ENCODE assay signal across 8 cellular contexts in genomic region chr16:10876799-10877341, GRCh38. TPM values are rescaled to one million over a fixed set of nuclear protein-coding genes. Genes with fewer than 3 reads are reported as not detected.
DNase-seq lines count a peak whose midpoint lies in the region; ATAC-seq and TF ChIP-seq lines count a peak whose summit lies in the region.

Gene CIITA, plus strand, starts transcription at chr16:10877202. Its CDS starts 129 bp downstream, at chr16:10877331.

- no peaks in the 10 kb centered on the region for H3K9me3 ChIP-seq in endodermal cell (ENCODE audit: control insufficient read depth, low read length)

- H3K4me3 ChIP-seq in GM12865 (ENCODE audit: low read depth, low read length) (peak within 1 kb of the TSS; percentile 66), endodermal cell (ENCODE audit: low read length) (no peak within 1 kb of the TSS)

- CTCF ChIA-PET in activated B cell treated with CpG ODN at 0.5 μM for 24 hours (lab: Charles Lee) (interaction anchor here (0.7 to 5.7 kb wide), 16 partner anchors 8 to 367 kb away, joined by 3 to 76 read pairs (median 8); partner anchors contain the start of gene NUBP1), HEK293T (lab: Yijun Ruan, JAX) (no interaction called here)

- POLR2A ChIA-PET in activated B cell treated with CpG ODN at 0.5 μM for 24 hours (lab: Charles Lee) (interaction anchor here (0.7 to 6.3 kb wide), 34 partner anchors 8 to 1738 kb away, joined by 3 to 318 read pairs (median 6); partner anchors contain the start of genes DEXI and NUBP1), HEK293T (lab: Yijun Ruan, JAX) (no interaction called here)

- no peak within 1 kb of the TSS for H3K9ac ChIP-seq in endodermal cell (ENCODE audit: extremely low read depth, low read length, poor library complexity, severe bottlenecking)

- H3K27ac Mint-ChIP-seq in IgD-negative memory B cell (peak within 1 kb of the TSS; percentile 45 to 94 (median 91)), activated B cell treated with CpG ODN at 0.5 μM for 24 hours (peak within 1 kb of the TSS; percentile 90), endodermal cell (no peak within 1 kb of the TSS)

- no peaks in the 10 kb centered on the region for H3K4me1 ChIP-seq in endodermal cell (ENCODE audit: control insufficient read depth, insufficient read depth, low read length)

- H3K4me1 Mint-ChIP-seq in IgD-negative memory B cell: peaks cover 37 to 48% (median 41%) of the 10 kb centered on the region in 3 donors
- peaks cover 70% of the 10 kb centered on the region for H3K4me1 Mint-ChIP-seq in activated B cell treated with CpG ODN at 0.5 μM for 24 hours
- H3K4me1 Mint-ChIP-seq in endodermal cell: no peaks in the 10 kb centered on the region

- no peaks in the 10 kb centered on the region for H3K36me3 ChIP-seq in endodermal cell (ENCODE audit: control insufficient read depth, insufficient read depth, low read length)

- H3K27me3 ChIP-seq in endodermal cell (ENCODE audit: control insufficient read depth, insufficient read depth, low read length, poor library complexity, severe bottlenecking): peaks cover 75% of the 10 kb centered on the region

- H3K27me3 Mint-ChIP-seq in IgD-negative memory B cell (no peaks in the 10 kb centered on the region), activated B cell treated with CpG ODN at 0.5 μM for 24 hours (no peaks in the 10 kb centered on the region), endodermal cell (ENCODE audit: insufficient read depth) (peaks cover 52% of the 10 kb centered on the region)

- H3K4me3 Mint-ChIP-seq in IgD-negative memory B cell (peak within 1 kb of the TSS; percentile 90 to 100 (median 99)), activated B cell treated with CpG ODN at 0.5 μM for 24 hours (peak within 1 kb of the TSS; percentile 100), endodermal cell (no peak within 1 kb of the TSS)

- intact Hi-C loops in activated B cell treated with CpG ODN at 0.5 μM for 24 hours (cut with micrococcal nuclease): loop anchor here (1.0 to 10.0 kb wide), 14 partner anchors 9 to 798 kb away; partner anchors contain the start of genes ATF7IP2, CLEC16A and LITAF

- H3K27ac ChIP-seq in endodermal cell (ENCODE audit: low read depth, low read length): no peak within 1 kb of the TSS

- no peak for TF ChIP-seq CTCF in GM12865 (IDR thresholded peaks at IDR 0.05; ENCODE audit: insufficient read depth, low read depth, low read length, missing control alignments)
- TF ChIP-seq CTCF in activated B cell treated with CpG ODN at 0.5 μM for 24 hours (IDR thresholded peaks at IDR 0.05): no peak
- TF ChIP-seq CTCF in endodermal cell (conservative IDR thresholded peaks at IDR 0.05): no peak
- TF ChIP-seq CTCF in omental fat pad (IDR thresholded peaks at IDR 0.05): no peak

- peak; percentile 98 for DNase-seq in GM12865 (ENCODE audit: low read depth)
- peak; percentile 62 for DNase-seq in activated B cell treated with CpG ODN at 0.5 μM for 24 hours
- peak; percentile 59 for DNase-seq in endodermal cell
- DNase-seq in omental fat pad (ENCODE audit: low spot score): peak; percentile 76
- no peak for DNase-seq in SHP77 treated with DMSO at 0.1 percent for 48 hours (lab: John Stamatoyannopoulos, UW)
- DNase-seq in HEK293T (ENCODE audit: extremely low spot score): no peak

- H3K36me3 Mint-ChIP-seq in IgD-negative memory B cell (peaks cover 18% of the 10 kb centered on the region), activated B cell treated with CpG ODN at 0.5 μM for 24 hours (ENCODE audit: low read depth) (peaks cover 46% of the 10 kb centered on the region), endodermal cell (ENCODE audit: low read depth) (no peaks in the 10 kb centered on the region)

- ATAC-seq in GM21723 (IDR thresholded peaks at IDR 0.05; ENCODE audit: unreplicated experiment): peak; percentile 50
- peak; percentile 71 for ATAC-seq in activated B cell treated with CpG ODN at 0.5 μM for 24 hours (ENCODE audit: low read depth)
- ATAC-seq in omental fat pad (ENCODE audit: low FRiP score): peak; percentile 22

- WGBS in endodermal cell (ENCODE audit: insufficient coverage in 1 of 2, insufficient read length in 1 of 2), 2 experiments: 80 to 82% methylated on average over 5 to 9 of the region's 9 CpGs

- H3K9me3 Mint-ChIP-seq in IgD-negative memory B cell (no peaks in the 10 kb centered on the region), activated B cell treated with CpG ODN at 0.5 μM for 24 hours (no peaks in the 10 kb centered on the region), endodermal cell (no peaks in the 10 kb centered on the region)

TF ChIP-seq in HEK293T, 16 proteins besides CTCF, POLR2A, EP300 and RAD21:
- TF ChIP-seq ZNF384 (IDR thresholded peaks at IDR 0.05) (no peak), HDGF (IDR thresholded peaks at IDR 0.05; ENCODE audit: borderline replicate concordance) (no peak)

RNA-seq across cellular contexts. Expression of gene CIITA, which starts in this region (rescaled TPM):
- 173 TPM for polyA plus RNA-seq in IgD-negative memory B cell
- total RNA-seq in activated B cell treated with CpG ODN at 0.5 μM for 24 hours: 332 and 401 TPM in 2 replicates
- under 1 TPM in 1 of 2 donors, not detected in 1; 0.26 TPM for total RNA-seq in endodermal cell
- polyA plus RNA-seq in endodermal cell (2013, experiment 1 of 2): not detected
- not detected for polyA plus RNA-seq in endodermal cell (2013, experiment 2 of 2)
- 100 to 1,000 TPM in 1 of 4 donors, 10 to 100 TPM in 1, 1 to 10 TPM in 2; 3.2 to 101 (median 11.2) TPM for total RNA-seq in omental fat pad

Comparison
In these comparisons a context has a peak if more than half of its experiments do, and no peak if none do; other contexts are left out.
1. Peak in DNase-seq in endodermal cell; RNA of the gene not detected or under 1 TPM.
2. DNase-seq: peak in GM12865 (single experiment), activated B cell treated with CpG ODN at 0.5 μM for 24 hours (single experiment) and omental fat pad (single experiment); none in SHP77 treated with DMSO at 0.1 percent for 48 hours (single experiment) and HEK293T (single experiment).
3. Peak in every context shown above with its lines, with median percentiles within 50 percentile points of each other: ATAC-seq.